In genomic region chr9:88739373-88739772, GRCh38 we compare ENCODE assay signal across 1 cellular context.
TF ChIP-seq lines count a peak whose summit lies in the region.

No MANE protein-coding gene starts in this region.

TF ChIP-seq in SK-N-SH, 30 proteins besides CTCF, POLR2A, EP300 and RAD21 (continued from another document):
- TF ChIP-seq RCOR1 (IDR thresholded peaks at IDR 0.05; ENCODE audit: low read length): peak; percentile 86
- no peak for TF ChIP-seq IRF3 (IDR thresholded peaks at IDR 0.05; ENCODE audit: low read depth, low read length)
- TF ChIP-seq CHD2 (IDR thresholded peaks at IDR 0.05; ENCODE audit: low read length, partially characterized antibody): peak; percentile 31
- TF ChIP-seq MEF2A (IDR thresholded peaks at IDR 0.05; ENCODE audit: borderline replicate concordance, low read depth): no peak
- peak; percentile 70 for TF ChIP-seq GATA2 (CRISPR knock-in tag; IDR thresholded peaks at IDR 0.05)
- TF ChIP-seq TCF12 (IDR thresholded peaks at IDR 0.05): peak; percentile 27; the same call in 1 of the 2 replicates
TF ChIP-seq in SK-N-SH: peak in this region for 6.
